8 cellular contexts compared by ENCODE assay signal in the genomic region with DNA sequence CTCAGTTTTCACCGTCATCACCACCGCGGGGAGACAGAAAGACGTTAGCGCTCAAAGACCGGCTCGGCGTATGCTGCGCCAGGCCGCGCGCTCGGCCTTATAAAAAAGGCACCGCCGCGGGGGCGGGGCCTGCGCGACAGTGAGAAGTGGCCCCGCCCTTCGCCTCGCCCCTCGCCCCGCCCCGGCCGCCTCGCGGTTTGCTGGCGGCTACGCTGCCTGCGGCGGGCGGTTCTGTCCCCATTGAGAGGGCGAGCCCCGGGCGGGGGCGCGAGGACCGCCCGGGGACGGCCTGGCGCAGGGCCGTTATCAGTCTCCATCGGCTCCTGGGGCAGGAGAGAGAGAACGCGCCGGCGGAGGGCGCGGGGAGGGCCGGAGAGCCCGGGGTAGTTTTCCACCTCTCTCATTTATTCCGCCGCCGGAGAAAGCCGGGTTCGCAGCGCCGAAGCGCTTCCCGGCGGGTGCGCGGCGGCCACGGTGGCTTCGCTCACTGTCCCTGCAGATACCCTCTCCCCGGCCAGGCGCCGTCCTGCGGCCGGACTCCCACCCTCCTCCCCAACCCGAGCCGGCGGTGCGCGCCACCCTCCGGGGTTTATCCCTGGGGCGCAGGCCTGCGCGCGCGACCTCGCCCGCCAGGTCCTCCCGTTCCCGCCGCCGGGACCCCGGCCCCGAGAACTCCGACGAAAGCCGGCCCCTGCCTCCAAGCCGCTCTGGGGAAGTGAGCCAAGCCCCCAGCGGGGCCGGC.
A peak's percentile ranks its signal among the peaks of the same experiment; 100 is the strongest.
DNase-seq lines count a peak whose midpoint lies in the region; ATAC-seq, FAIRE-seq and TF ChIP-seq lines count a peak whose summit lies in the region.

No MANE protein-coding gene starts in this region.

- peak overlapping the region; percentile 97 for H3K4me2 ChIP-seq in keratinocyte (ENCODE audit: control insufficient read depth, extremely low read depth, insufficient read depth, low read depth, low read length)

- peaks cover 15% of the 10 kb centered on the region for H4K20me1 ChIP-seq in keratinocyte (ENCODE audit: control insufficient read depth, extremely low read depth, insufficient read depth, low read length)

- no peaks in the 10 kb centered on the region for H3K27me3 ChIP-seq in keratinocyte (ENCODE audit: control insufficient read depth, extremely low read depth, insufficient read depth, low read length)

- ATAC-seq in GM18907 (IDR thresholded peaks at IDR 0.05; ENCODE audit: unreplicated experiment) (peak; percentile 83), HG03135 (IDR thresholded peaks at IDR 0.05; ENCODE audit: unreplicated experiment) (peak; percentile 86)

- H3K27ac ChIP-seq in keratinocyte (ENCODE audit: control insufficient read depth, insufficient read depth, low read length): peak overlapping the region; percentile 82

- no peak for FAIRE-seq in keratinocyte (lab: Jason Lieb, UNC)

- no peaks in the 10 kb centered on the region for H3K9me1 ChIP-seq in keratinocyte (ENCODE audit: control insufficient read depth, extremely low read depth, insufficient read depth, low read length)

- H3K9ac ChIP-seq in keratinocyte (ENCODE audit: control insufficient read depth, extremely low read depth, insufficient read depth, low read length): peak overlapping the region; percentile 89

- dilution Hi-C loops in keratinocyte (cut with MboI; ENCODE audit: extremely low pct_ligation_motif_present, low sequenced_read_pairs): no loop called here

- peaks cover 37% of the 10 kb centered on the region for H3K79me2 ChIP-seq in keratinocyte (ENCODE audit: control insufficient read depth, insufficient read depth, low read length)

- no peaks in the 10 kb centered on the region for H3K9me3 ChIP-seq in keratinocyte (ENCODE audit: control insufficient read depth, low read depth, low read length)

- DNase-seq in AG08395 (ENCODE audit: low spot score): peak; percentile 89
- peak; percentile 88 for DNase-seq in NCI-H2227 (lab: John Stamatoyannopoulos, UW; ENCODE audit: unreplicated experiment)
- peak; percentile 87 for DNase-seq in activated CD4-positive, CD25-positive, alpha-beta regulatory T cell treated with anti-CD3 and anti-CD28 coated beads, Interleukin-2, amount 50 U/mL, for 16 hours (ENCODE audit: low read depth, low spot score)
- DNase-seq in central memory CD4-positive, alpha-beta T cell: peak; percentile 89
- no peak for DNase-seq in keratinocyte (ENCODE audit: low read depth, low spot score)
- peak; percentile 86 to 92 (median 90) for DNase-seq in stimulated activated CD4-positive, alpha-beta T cell treated with anti-CD3 and anti-CD28 coated beads, Interleukin-12 subunit alpha, Interleukin-12 subunit beta, amount 100 ng/mL, for 48 hours (ENCODE audit: low read depth in 2 of 3, low spot score in 1 of 3)

- peak overlapping the region; percentile 7 for H2AFZ ChIP-seq in keratinocyte (ENCODE audit: control insufficient read depth, low read length)

- peak in 1 of 3 experiments; percentile 9 for TF ChIP-seq CTCF in keratinocyte (optimal IDR thresholded peaks at IDR 0.05 in 1 of 3, IDR thresholded peaks at IDR 0.05 in 1 of 3, conservative IDR thresholded peaks at IDR 0.05 in 1 of 3; ENCODE audit: extremely low read depth in 1 of 3, insufficient read depth in 2 of 3, low read length in 3 of 3)

- peak overlapping the region; percentile 77 to 98 (median 96) for H3K4me3 ChIP-seq in keratinocyte (ENCODE audit: control insufficient read depth in 2 of 3, extremely low read depth in 1 of 3, insufficient read depth in 2 of 3, low read depth in 1 of 3, low read length in 3 of 3)

- H3K4me1 ChIP-seq in keratinocyte (ENCODE audit: control insufficient read depth, extremely low read depth, insufficient read depth, low read length): peaks cover 42% of the 10 kb centered on the region

- peaks cover 14 to 31% of the 10 kb centered on the region in 2 experiments for H3K36me3 ChIP-seq in keratinocyte (ENCODE audit: control insufficient read depth in 2 of 2, extremely low read depth in 1 of 2, insufficient read depth in 2 of 2, low read length in 2 of 2)
